17 cellular contexts compared by ENCODE assay signal in genomic region chr4:5724377-5724776, GRCh38.
"Had no signal": no experiment of that assay in that cellular context is flagged by ENCODE, and none has a peak within 500 bp of the region (broad histone marks: within the 10 kb centered on the region; RNA-seq: fewer than 3 reads in every experiment).

No MANE protein-coding gene starts in this region.

- H3K36me3 ChIP-seq: lower lobe of right lung, right lobe of liver had no signal

- H3K4me1 ChIP-seq: lower lobe of right lung, right lobe of liver had no signal

- H3K9me3 ChIP-seq: lower lobe of right lung, mucosa of descending colon, right lobe of liver had no signal

- H3K4me3 ChIP-seq: hepatocyte, lower lobe of right lung, mucosa of descending colon, right lobe of liver had no signal

- H3K27me3 ChIP-seq: hepatocyte, right lobe of liver had no signal

- H2AFZ ChIP-seq: hepatocyte had no signal

- ATAC-seq: left cardiac atrium, lower lobe of right lung, mucosa of descending colon, natural killer cell, right lobe of liver had no signal

- H3K27ac ChIP-seq: epithelial cell of prostate, hepatocyte, lower lobe of right lung, right lobe of liver had no signal

- H3K4me2 ChIP-seq: hepatocyte had no signal

- DNase-seq: activated CD4-positive, alpha-beta memory T cell treated with anti-CD3 and anti-CD28 coated beads for 36 hours; activated gamma-delta T cell treated with Interleukin-2 at 50 U/mL for 16 hours; activated naive CD8-positive, alpha-beta T cell treated with anti-CD3 and anti-CD28 coated beads, Interleukin-2, amount 10 ng/mL, durations not matched to agents 7 days and 5 days; activated T-cell treated with anti-CD3 and anti-CD28 coated beads, Interleukin-2, amount 50 U/mL, for 48 hours; caudate nucleus; effector memory CD4-positive, alpha-beta T cell; left cardiac atrium; lower lobe of right lung; mucosa of descending colon; natural killer cell; nucleus accumbens; right lobe of liver; stimulated activated naive CD4-positive, alpha-beta T cell treated with Interleukin-2 at 50 U/mL for 16 hours; T-helper 9 cell; trophoblast cell had no signal
